Comparison of ENCODE assay signal across 25 cellular contexts in the genomic region with DNA sequence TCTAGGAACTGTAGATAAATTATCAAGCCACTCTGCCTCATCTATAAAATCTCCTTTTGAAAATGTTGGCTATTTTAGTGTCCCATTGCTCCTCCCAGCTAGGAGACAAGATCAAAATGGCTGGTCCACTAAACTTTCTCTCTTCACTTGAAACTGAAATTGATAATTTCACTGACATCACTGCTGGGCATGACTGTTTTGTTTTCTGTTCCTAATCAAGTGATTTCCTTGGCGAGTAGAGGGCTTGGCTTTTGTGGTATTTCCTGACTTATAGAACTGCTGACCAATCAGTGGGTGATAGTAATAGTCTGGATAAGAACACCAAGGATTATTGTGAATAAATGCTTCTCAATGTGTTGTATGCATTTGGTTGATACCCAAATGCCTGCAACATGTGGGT.
"Had no signal": no experiment of that assay in that cellular context is flagged by ENCODE, and none has a peak within 500 bp of the region (broad histone marks: within the 10 kb centered on the region; RNA-seq: fewer than 3 reads in every experiment).

No MANE protein-coding gene starts in this region.

- DNase-seq: activated CD4-positive, alpha-beta T cell treated with anti-CD3 and anti-CD28 coated beads for 4 hours; activated CD4-positive, alpha-beta T cell treated with anti-CD3 and anti-CD28 coated beads, Interleukin-2, amount 50 U/mL, for 4 hours; activated naive CD4-positive, alpha-beta T cell treated with Interleukin-2 at 50 U/mL for 16 hours; activated T-cell treated with anti-CD3 and anti-CD28 coated beads for 4 hours; activated T-cell treated with anti-CD3 and anti-CD28 coated beads, Interleukin-2, amount 50 U/mL, for 72 hours; anterior cingulate cortex; cerebellar nuclear complex; effector memory CD8-positive, alpha-beta T cell; erythroblast; glutamatergic neuron; left cardiac atrium; left ventricle myocardium superior; midbrain; naive thymus-derived CD4-positive, alpha-beta T cell; ovary; retina; stimulated activated CD4-positive, alpha-beta T cell treated with anti-CD3 and anti-CD28 coated beads, Interleukin-4, amount 100 ng/mL, for 24 hours; substantia nigra; uterus had no signal

- ATAC-seq: activated T-cell treated with anti-CD3 and anti-CD28 coated beads, Interleukin-2, amount 50 U/mL, for 72 hours; effector memory CD8-positive, alpha-beta T cell; left cardiac atrium; left ventricle myocardium superior; naive thymus-derived CD4-positive, alpha-beta T cell; sciatic nerve; stimulated activated effector memory CD8-positive, alpha-beta T cell treated with anti-CD3 and anti-CD28 coated beads, Interleukin-12 subunit alpha, Interleukin-12 subunit beta, amount 100 ng/mL, for 72 hours had no signal

- H3K4me3 ChIP-seq: cardiac muscle cell, coronary artery, ovary, prostate gland, skin epidermis, uterus had no signal
